Comparison of ENCODE assay signal across 18 cellular contexts in genomic region chr12:132239392-132239791, GRCh38.
A peak's percentile ranks its signal among the peaks of the same experiment; 100 is the strongest.
DNase-seq lines count a peak whose midpoint lies in the region; ATAC-seq and TF ChIP-seq lines count a peak whose summit lies in the region.
"Had no signal": no experiment of that assay in that cellular context is flagged by ENCODE, and none has a peak within 500 bp of the region (broad histone marks: within the 10 kb centered on the region; RNA-seq: fewer than 3 reads in every experiment).

No MANE protein-coding gene starts in this region.

- no peak for TF ChIP-seq CTCF in Loucy (conservative IDR thresholded peaks at IDR 0.05; ENCODE audit: low read length)

- H3K4me3 Mint-ChIP-seq in CD4-positive, alpha-beta memory T cell = no peak overlapping the region
- H3K4me3 Mint-ChIP-seq in central memory CD8-positive, alpha-beta T cell = no peak overlapping the region
- no peak overlapping the region for H3K4me3 Mint-ChIP-seq in stimulated activated naive B cell treated with anti-CD40 and anti-IgM and Interleukin-4, amounts not matched to agents 10 μg/mL and 1 μg/mL and 100 μg/mL, for 72 hours
- H3K4me3 Mint-ChIP-seq: CD4-positive, alpha-beta T cell; H9; HFFc6 had no signal

- no peaks in the 10 kb centered on the region for H3F3A ChIP-seq in Loucy (ENCODE audit: low read depth)

- no peak overlapping the region for H2AFZ ChIP-seq in Loucy (ENCODE audit: low read length)

- no peaks in the 10 kb centered on the region for H3K79me2 ChIP-seq in Loucy (ENCODE audit: insufficient read depth, low read length)

- intact Hi-C loops in CD4-positive, alpha-beta memory T cell (cut with micrococcal nuclease) = no loop called here

- no peaks in the 10 kb centered on the region for H3K9me2 ChIP-seq in Loucy (replicated peaks; ENCODE audit: low read depth, low read length)

- H3K27me3 ChIP-seq in CD4-positive, alpha-beta memory T cell (ENCODE audit: insufficient read depth, low read length) = no peaks in the 10 kb centered on the region
- H3K27me3 ChIP-seq in Loucy (ENCODE audit: insufficient read depth, low read length, poor library complexity, severe bottlenecking) = peaks cover 4% of the 10 kb centered on the region
- no peaks in the 10 kb centered on the region for H3K27me3 ChIP-seq in effector memory CD4-positive, alpha-beta T cell (replicated peaks; ENCODE audit: control insufficient read depth, insufficient read depth, low read length, poor library complexity, severe bottlenecking)

- peak overlapping the region; percentile 29 for H3K4me2 ChIP-seq in Loucy (ENCODE audit: low read depth, low read length, poor library complexity, severe bottlenecking)
- H3K4me2 ChIP-seq: A549 had no signal

- peaks cover 0 to 2% (median 0%) of the 10 kb centered on the region in 8 donors for H3K9me3 Mint-ChIP-seq in CD4-positive, alpha-beta memory T cell
- H3K9me3 Mint-ChIP-seq in central memory CD8-positive, alpha-beta T cell = no peaks in the 10 kb centered on the region
- peaks cover 0 to 4% of the 10 kb centered on the region in 2 donors for H3K9me3 Mint-ChIP-seq in stimulated activated naive B cell treated with anti-CD40 and anti-IgM and Interleukin-4, amounts not matched to agents 10 μg/mL and 1 μg/mL and 100 μg/mL, for 72 hours
- H3K9me3 Mint-ChIP-seq: CD4-positive, alpha-beta T cell had no signal

- H4K20me1 ChIP-seq in Loucy (ENCODE audit: insufficient read depth, low read length, poor library complexity, severe bottlenecking) = no peaks in the 10 kb centered on the region

- ATAC-seq in central memory CD8-positive, alpha-beta T cell (replicated peaks; ENCODE audit: extremely low read depth, poor library complexity, severe bottlenecking) = no peak
- ATAC-seq in stimulated activated naive B cell treated with anti-CD40 and anti-IgM and Interleukin-4, amounts not matched to agents 10 μg/mL and 1 μg/mL and 100 μg/mL, for 72 hours (replicated peaks) = no peak

- no peak for DNase-seq in CD4-positive, alpha-beta memory T cell
- DNase-seq in central memory CD8-positive, alpha-beta T cell (ENCODE audit: low spot score in 2 of 2) = no peak
- DNase-seq in stimulated activated naive B cell treated with anti-CD40 and anti-IgM and Interleukin-4, amounts not matched to agents 10 μg/mL and 1 μg/mL and 100 μg/mL, for 72 hours = no peak
- no peak for DNase-seq in NCI-H2171 (lab: John Stamatoyannopoulos, UW)
- no peak for DNase-seq in dedifferentiated amniotic fluid mesenchymal stem cell (ENCODE audit: extremely low spot score)
- DNase-seq in effector memory CD4-positive, alpha-beta T cell = no peak
- DNase-seq: AML-193; C1 segment of cervical spinal cord; CD4-positive, alpha-beta T cell; COR-L47; DMS153; DMS79 treated with DMSO at 0.1 percent for 48 hours; EL; GOT3; H9; HFFc6 had no signal

- H3K27ac ChIP-seq in CD4-positive, alpha-beta memory T cell (ENCODE audit: low read depth, low read length) = no peak overlapping the region
- H3K27ac ChIP-seq in effector memory CD4-positive, alpha-beta T cell (ENCODE audit: insufficient read depth, low read length, poor library complexity, severe bottlenecking) = no peak overlapping the region
- H3K27ac ChIP-seq: A549 had no signal

- H3K9me3 ChIP-seq in CD4-positive, alpha-beta memory T cell (ENCODE audit: control insufficient read depth in 1 of 2, low read length in 2 of 2) = no peaks in the 10 kb centered on the region
- H3K9me3 ChIP-seq in Loucy (ENCODE audit: insufficient read depth, low read depth, low read length) = no peaks in the 10 kb centered on the region
- H3K9me3 ChIP-seq in effector memory CD4-positive, alpha-beta T cell (ENCODE audit: control insufficient read depth, low read length) = no peaks in the 10 kb centered on the region
- H3K9me3 ChIP-seq: A549 had no signal

- H3K36me3 Mint-ChIP-seq in CD4-positive, alpha-beta memory T cell = no peaks in the 10 kb centered on the region
- H3K36me3 Mint-ChIP-seq in central memory CD8-positive, alpha-beta T cell (ENCODE audit: insufficient read depth) = no peaks in the 10 kb centered on the region
- H3K36me3 Mint-ChIP-seq in stimulated activated naive B cell treated with anti-CD40 and anti-IgM and Interleukin-4, amounts not matched to agents 10 μg/mL and 1 μg/mL and 100 μg/mL, for 72 hours = no peaks in the 10 kb centered on the region

- peaks cover 0 to 7% (median 0%) of the 10 kb centered on the region in 4 donors for H3K4me1 Mint-ChIP-seq in CD4-positive, alpha-beta memory T cell
- peaks cover 9% of the 10 kb centered on the region for H3K4me1 Mint-ChIP-seq in central memory CD8-positive, alpha-beta T cell
- H3K4me1 Mint-ChIP-seq in stimulated activated naive B cell treated with anti-CD40 and anti-IgM and Interleukin-4, amounts not matched to agents 10 μg/mL and 1 μg/mL and 100 μg/mL, for 72 hours = peaks cover 7 to 13% of the 10 kb centered on the region in 2 donors

- POLR2A ChIA-PET in CD4-positive, alpha-beta memory T cell (lab: Charles Lee; ENCODE audit: partially characterized antibody) = no interaction called here

- H3K4me3 ChIP-seq in CD4-positive, alpha-beta memory T cell (ENCODE audit: low read length in 2 of 2) = no peak overlapping the region
- no peak overlapping the region for H3K4me3 ChIP-seq in Loucy (ENCODE audit: low read length, poor library complexity, severe bottlenecking)
- no peak overlapping the region for H3K4me3 ChIP-seq in effector memory CD4-positive, alpha-beta T cell (ENCODE audit: insufficient read depth, low read depth, low read length, poor library complexity, severe bottlenecking)
- H3K4me3 ChIP-seq: A549 had no signal

- H3K27ac Mint-ChIP-seq in CD4-positive, alpha-beta memory T cell = peak overlapping the region in 4 of 7 donors; percentile 4 to 78 (median 31)
- peak overlapping the region; percentile 6 for H3K27ac Mint-ChIP-seq in central memory CD8-positive, alpha-beta T cell (ENCODE audit: low read depth)
- H3K27ac Mint-ChIP-seq in stimulated activated naive B cell treated with anti-CD40 and anti-IgM and Interleukin-4, amounts not matched to agents 10 μg/mL and 1 μg/mL and 100 μg/mL, for 72 hours = peak overlapping the region; percentile 73
- H3K27ac Mint-ChIP-seq: CD4-positive, alpha-beta T cell; HFFc6 had no signal

- no peaks in the 10 kb centered on the region for H3K4me1 ChIP-seq in CD4-positive, alpha-beta memory T cell (ENCODE audit: insufficient read depth, low read length)
- peaks cover 6% of the 10 kb centered on the region for H3K4me1 ChIP-seq in Loucy (ENCODE audit: insufficient read depth, low read length, poor library complexity, severe bottlenecking)
- H3K4me1 ChIP-seq in effector memory CD4-positive, alpha-beta T cell (ENCODE audit: control insufficient read depth, insufficient read depth, low read length, poor library complexity, severe bottlenecking) = no peaks in the 10 kb centered on the region
- H3K4me1 ChIP-seq: A549 had no signal

- no peaks in the 10 kb centered on the region for H3K36me3 ChIP-seq in CD4-positive, alpha-beta memory T cell (ENCODE audit: insufficient read depth, low read length)
- H3K36me3 ChIP-seq in Loucy (ENCODE audit: insufficient read depth, low read length) = no peaks in the 10 kb centered on the region
- no peaks in the 10 kb centered on the region for H3K36me3 ChIP-seq in effector memory CD4-positive, alpha-beta T cell (ENCODE audit: control insufficient read depth, insufficient read depth, low read length)

- H3K27me3 Mint-ChIP-seq in CD4-positive, alpha-beta memory T cell = no peaks in the 10 kb centered on the region
- H3K27me3 Mint-ChIP-seq in central memory CD8-positive, alpha-beta T cell = no peaks in the 10 kb centered on the region
- peaks cover 12 to 19% of the 10 kb centered on the region in 2 donors for H3K27me3 Mint-ChIP-seq in stimulated activated naive B cell treated with anti-CD40 and anti-IgM and Interleukin-4, amounts not matched to agents 10 μg/mL and 1 μg/mL and 100 μg/mL, for 72 hours

- CTCF ChIA-PET in CD4-positive, alpha-beta memory T cell (lab: Charles Lee; ENCODE audit: partially characterized antibody) = no interaction called here

- no peak overlapping the region for H3K9ac ChIP-seq in Loucy (ENCODE audit: low read depth, low read length, poor library complexity, severe bottlenecking)

Comparison
In these comparisons a context has a peak if more than half of its experiments do, and no peak if none do; other contexts are left out.
1. H3K27ac Mint-ChIP-seq: peak in every context shown above with its lines; median percentile 73 in stimulated activated naive B cell treated with anti-CD40 and anti-IgM and Interleukin-4, amounts not matched to agents 10 μg/mL and 1 μg/mL and 100 μg/mL, for 72 hours; 31 in CD4-positive, alpha-beta memory T cell; 6 in central memory CD8-positive, alpha-beta T cell.